ENCODE assay signal across 1 cellular context in the genomic region with DNA sequence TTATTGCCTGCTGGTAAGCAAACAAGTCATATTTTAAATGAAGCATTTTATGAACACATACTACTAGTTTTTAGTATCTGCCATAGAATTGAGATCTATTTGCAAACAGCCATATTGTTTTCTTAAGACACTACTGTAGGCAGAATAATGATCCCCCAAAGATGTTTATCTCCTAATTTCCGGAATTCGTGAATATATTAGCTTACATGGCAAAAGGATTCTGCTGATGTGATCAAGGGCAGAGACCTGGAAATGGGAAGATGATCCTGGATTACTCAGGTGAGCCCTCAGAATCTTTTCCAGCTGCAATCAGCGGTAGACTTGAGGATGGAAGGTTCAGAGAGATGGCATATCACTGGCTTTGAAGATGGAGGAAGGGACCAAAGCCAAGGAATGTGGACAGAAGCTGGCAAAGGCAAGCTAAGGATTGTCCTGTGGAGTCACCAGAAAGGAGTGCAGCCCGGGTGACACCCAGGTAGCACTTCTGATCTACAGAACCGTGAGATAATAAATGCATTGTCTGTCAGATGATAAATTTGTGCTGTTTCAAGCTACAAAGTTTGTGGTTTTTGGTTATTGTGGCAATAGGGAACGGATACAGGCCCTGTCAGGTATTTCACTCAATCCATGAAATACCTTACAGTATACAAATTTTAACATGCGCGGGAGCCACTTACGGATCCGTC.
TF ChIP-seq lines count a peak whose summit lies in the region.

No MANE protein-coding gene starts in this region.

TF ChIP-seq in GM23338, 12 proteins besides CTCF, POLR2A, EP300 and RAD21 (continued from another document):
- no peak for TF ChIP-seq STAT1 (IDR thresholded peaks at IDR 0.05; ENCODE audit: unreplicated experiment)
- no peak for TF ChIP-seq EZH2phosphoT487 (IDR thresholded peaks at IDR 0.05; ENCODE audit: unreplicated experiment)
- no peak for TF ChIP-seq POLR2AphosphoS5 (IDR thresholded peaks at IDR 0.05; ENCODE audit: low read depth)
